20 cellular contexts compared by ENCODE assay signal in genomic region chr14:95033851-95034622, GRCh38.
A peak's percentile ranks its signal among the peaks of the same experiment; 100 is the strongest.
DNase-seq lines count a peak whose midpoint lies in the region; ATAC-seq lines count a peak whose summit lies in the region.
"Had no signal": no experiment of that assay in that cellular context is flagged by ENCODE, and none has a peak within 500 bp of the region (broad histone marks: within the 10 kb centered on the region; RNA-seq: fewer than 3 reads in every experiment).

No MANE protein-coding gene starts in this region.

- peaks cover 12% of the 10 kb centered on the region for H3K9me3 Mint-ChIP-seq in activated naive CD4-positive, alpha-beta T cell treated with anti-CD3 and anti-CD28 coated beads for 36 hours

- no peaks in the 10 kb centered on the region for H3K36me3 Mint-ChIP-seq in activated naive CD4-positive, alpha-beta T cell treated with anti-CD3 and anti-CD28 coated beads for 36 hours (ENCODE audit: low read depth)
- H3K36me3 Mint-ChIP-seq: IgD-negative memory B cell had no signal

- peaks cover 10% of the 10 kb centered on the region for H3K27me3 Mint-ChIP-seq in activated naive CD4-positive, alpha-beta T cell treated with anti-CD3 and anti-CD28 coated beads for 36 hours (ENCODE audit: low read depth)
- H3K27me3 Mint-ChIP-seq: IgD-negative memory B cell had no signal

- CTCF ChIA-PET in activated naive CD4-positive, alpha-beta T cell treated with anti-CD3 and anti-CD28 coated beads for 36 hours (lab: Charles Lee), result no interaction called here

- peak; percentile 31 for DNase-seq in activated effector memory CD4-positive, alpha-beta T cell treated with anti-CD3 and anti-CD28 coated beads, Interleukin-2, amount 50 U/mL, for 16 hours
- no peak for DNase-seq in activated effector memory CD4-positive, alpha-beta T cell treated with Interleukin-2 at 50 U/mL for 16 hours
- DNase-seq in SK-N-DZ (ENCODE audit: low spot score) (peak; percentile 28), mesenteric fat pad (ENCODE audit: low spot score) (peak; percentile 55), kidney glomerular epithelial cell (lab: John Stamatoyannopoulos, UW) (no peak)
- no peak for DNase-seq in activated naive CD4-positive, alpha-beta T cell treated with anti-CD3 and anti-CD28 coated beads for 36 hours
- DNase-seq: CD4-positive, alpha-beta T cell; DMS53; GM23248; HCEC 1CT; Kasumi-1; MM.1S; NCI-H1417 treated with DMSO at 0.1 percent for 48 hours; NCI-H1930; NCI-H510A; NCI-H82 had no signal

- H3K4me1 Mint-ChIP-seq in activated naive CD4-positive, alpha-beta T cell treated with anti-CD3 and anti-CD28 coated beads for 36 hours (ENCODE audit: low read depth), result no peaks in the 10 kb centered on the region

- no peak for ATAC-seq in GM21381 (IDR thresholded peaks at IDR 0.05; ENCODE audit: unreplicated experiment)
- ATAC-seq: Panc1, Right ventricle myocardium inferior had no signal

- H3K4me3 Mint-ChIP-seq in activated naive CD4-positive, alpha-beta T cell treated with anti-CD3 and anti-CD28 coated beads for 36 hours, result no peak overlapping the region
- H3K4me3 Mint-ChIP-seq: CD4-positive, alpha-beta T cell had no signal

- intact Hi-C loops in activated naive CD4-positive, alpha-beta T cell treated with anti-CD3 and anti-CD28 coated beads for 36 hours (cut with micrococcal nuclease), result no loop called here

- no peak overlapping the region for H3K27ac Mint-ChIP-seq in activated naive CD4-positive, alpha-beta T cell treated with anti-CD3 and anti-CD28 coated beads for 36 hours
- H3K27ac Mint-ChIP-seq: CD4-positive, alpha-beta T cell; IgD-negative memory B cell had no signal

Comparison
In these comparisons a context has a peak if more than half of its experiments do, and no peak if none do; other contexts are left out.
1. DNase-seq: peak in activated effector memory CD4-positive, alpha-beta T cell treated with anti-CD3 and anti-CD28 coated beads, Interleukin-2, amount 50 U/mL, for 16 hours (single experiment), SK-N-DZ (single experiment) and mesenteric fat pad (single experiment); none in activated effector memory CD4-positive, alpha-beta T cell treated with Interleukin-2 at 50 U/mL for 16 hours (single experiment), kidney glomerular epithelial cell (single experiment) and activated naive CD4-positive, alpha-beta T cell treated with anti-CD3 and anti-CD28 coated beads for 36 hours (single experiment).